ENCODE assay signal across 7 cellular contexts in the genomic region with DNA sequence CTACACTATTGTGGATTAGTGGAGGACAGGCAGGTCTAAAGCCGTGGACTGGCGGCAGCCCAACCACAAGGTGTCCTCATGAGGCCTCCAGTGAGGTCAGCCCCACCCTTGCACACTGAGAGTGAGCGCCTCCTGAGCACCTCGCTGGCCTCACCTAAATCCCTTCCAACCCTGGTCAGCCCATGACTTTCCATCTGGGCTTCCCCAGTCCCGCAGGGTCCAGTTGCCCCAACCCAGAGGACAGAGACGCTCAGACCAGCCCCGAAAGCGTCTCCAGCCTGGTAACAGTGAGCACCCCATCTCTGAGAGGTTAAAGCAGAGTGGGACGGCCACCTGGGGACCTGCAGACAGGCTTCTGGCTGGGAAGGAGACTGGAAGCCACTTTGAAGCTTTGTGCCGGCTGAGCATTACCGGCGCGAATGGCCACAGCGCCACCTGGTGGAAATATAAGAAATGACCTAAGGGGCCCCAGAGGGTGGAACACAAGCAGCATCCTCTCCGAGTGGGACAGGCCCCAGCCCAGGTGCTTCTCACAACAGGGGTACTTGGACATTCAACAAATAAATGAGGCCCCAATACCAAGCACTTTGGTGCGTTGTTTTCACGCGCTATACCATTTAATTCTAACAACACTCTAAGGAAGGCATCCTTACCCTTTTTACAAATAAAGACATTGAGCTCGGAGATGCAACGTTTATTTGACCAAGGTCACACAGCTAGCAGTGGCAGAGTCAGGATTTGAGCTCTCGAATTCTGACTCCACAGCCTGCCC.
A peak's percentile ranks its signal among the peaks of the same experiment; 100 is the strongest.
DNase-seq lines count a peak whose midpoint lies in the region; ATAC-seq and TF ChIP-seq lines count a peak whose summit lies in the region.

No MANE protein-coding gene starts in this region.

- H3K27ac Mint-ChIP-seq in memory B cell = no peak overlapping the region

- H3K36me3 Mint-ChIP-seq in memory B cell = no peaks in the 10 kb centered on the region

- H3K27me3 Mint-ChIP-seq in memory B cell = peaks cover 6% of the 10 kb centered on the region

- peak; percentile 72 for ATAC-seq in HG03342 (IDR thresholded peaks at IDR 0.05; ENCODE audit: unreplicated experiment)
- ATAC-seq in memory B cell (ENCODE audit: low read depth) = peak; percentile 87

- peak; percentile 78 for DNase-seq in GM13977 (ENCODE audit: low spot score)
- peak; percentile 60 for DNase-seq in NCI-H526 treated with DMSO at 0.1 percent for 48 hours (lab: John Stamatoyannopoulos, UW)
- peak; percentile 74 to 78 for DNase-seq in activated CD4-positive, alpha-beta T cell treated with anti-CD3 and anti-CD28 coated beads, Interleukin-2, amount 50 U/mL, for 48 hours
- DNase-seq in effector CD4-positive, alpha-beta T cell = peak; percentile 63
- peak; percentile 75 to 82 for DNase-seq in memory B cell (ENCODE audit: low spot score in 2 of 2)
- DNase-seq in stimulated activated CD8-positive, alpha-beta memory T cell treated with anti-CD3 and anti-CD28 coated beads, Interleukin-15, amount 100 ng/mL, for 4 hours (ENCODE audit: low read depth in 2 of 2) = peak; percentile 33 to 48

- H3K4me1 Mint-ChIP-seq in memory B cell = no peaks in the 10 kb centered on the region

- peak; percentile 86 for TF ChIP-seq CTCF in GM13977 (IDR thresholded peaks at IDR 0.05; ENCODE audit: extremely low read depth, insufficient read depth, missing control alignments)

- no peak overlapping the region for H3K4me3 Mint-ChIP-seq in memory B cell

- in situ Hi-C loops in GM13977 (cut with MboI; ENCODE audit: low pct_unique_long_range_greater_than_20kb, low sequenced_read_pairs, unreplicated experiment) = no loop called here

- no peaks in the 10 kb centered on the region for H3K9me3 Mint-ChIP-seq in memory B cell

Comparison
In these comparisons a context has a peak if more than half of its experiments do, and no peak if none do; other contexts are left out.
1. Peak in every context shown above with its lines: DNase-seq and ATAC-seq.